1 cellular context compared by ENCODE assay signal in genomic region chr3:116148881-116149530, GRCh38.
TF ChIP-seq lines count a peak whose summit lies in the region.

No MANE protein-coding gene starts in this region.

TF ChIP-seq in H1, 55 proteins besides CTCF, POLR2A, EP300 and RAD21 (continued from another document):
- no peak for TF ChIP-seq CHD7 (IDR thresholded peaks at IDR 0.05; ENCODE audit: insufficient replicate concordance, low read length)
- no peak for TF ChIP-seq EGR1 (IDR thresholded peaks at IDR 0.05; ENCODE audit: borderline replicate concordance, low read depth, low read length)
- TF ChIP-seq ASH2L (IDR thresholded peaks at IDR 0.05; ENCODE audit: low read length): no peak
- no peak for TF ChIP-seq POU5F1 (IDR thresholded peaks at IDR 0.05; ENCODE audit: low read depth, low read length)
- TF ChIP-seq JUN (IDR thresholded peaks at IDR 0.05; ENCODE audit: low read depth, low read length): no peak
- TF ChIP-seq TAF7 (optimal IDR thresholded peaks at IDR 0.05; ENCODE audit: borderline replicate concordance, low read depth, low read length): no peak
- TF ChIP-seq SIN3A (conservative IDR thresholded peaks at IDR 0.05 in 1 of 2, IDR thresholded peaks at IDR 0.05 in 1 of 2; ENCODE audit: low read depth in 1 of 2, low read length in 2 of 2): no peak
- no peak for TF ChIP-seq SIRT6 (IDR thresholded peaks at IDR 0.05; ENCODE audit: low read length)
- TF ChIP-seq EZH2 (IDR thresholded peaks at IDR 0.05; ENCODE audit: low read depth, low read length, severe bottlenecking): no peak
- TF ChIP-seq YY1 (IDR thresholded peaks at IDR 0.05; ENCODE audit: low read depth, low read length): no peak
- no peak for TF ChIP-seq ATF2 (IDR thresholded peaks at IDR 0.05; ENCODE audit: low read length)
